ENCODE assay signal across 11 cellular contexts in the genomic region with DNA sequence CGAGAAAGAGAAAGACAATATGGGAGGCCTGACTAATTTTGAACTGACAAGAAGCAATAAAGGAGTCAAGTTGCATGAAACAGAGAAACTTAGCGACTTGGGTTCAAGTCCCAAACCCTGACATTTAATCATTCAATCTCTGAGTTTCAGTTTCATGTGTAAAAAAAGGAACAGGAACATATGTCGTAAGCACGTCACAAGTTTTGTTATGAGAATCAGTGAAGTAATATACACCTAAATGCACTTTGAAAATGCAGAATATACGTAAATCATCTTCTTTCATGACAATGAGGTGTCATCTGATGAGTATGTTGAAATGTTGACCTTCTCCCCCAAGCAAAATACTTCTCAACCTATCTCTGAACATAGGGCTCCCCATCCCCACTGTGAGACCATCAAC. TPM values are rescaled to one million over a fixed set of nuclear protein-coding genes. Genes with fewer than 3 reads are reported as not detected.
A peak's percentile ranks its signal among the peaks of the same experiment; 100 is the strongest.
DNase-seq lines count a peak whose midpoint lies in the region; ATAC-seq and TF ChIP-seq lines count a peak whose summit lies in the region.
"Had no signal": no experiment of that assay in that cellular context is flagged by ENCODE, and none has a peak within 500 bp of the region (broad histone marks: within the 10 kb centered on the region; RNA-seq: fewer than 3 reads in every experiment).

No MANE protein-coding gene starts in this region.

- H3K27ac Mint-ChIP-seq in memory B cell = peak overlapping the region; percentile 84

- H3K4me3 ChIP-seq in gastrocnemius medialis (no peak overlapping the region), prostate gland (no peak overlapping the region)

- peaks cover 14% of the 10 kb centered on the region for H3K36me3 Mint-ChIP-seq in memory B cell

- WGBS in prostate gland = 90% methylated on average over 5 of the region's 5 CpGs

- DNase-seq in NOMO-1 treated with DMSO at 0.1 percent for 48 hours (lab: John Stamatoyannopoulos, UW; ENCODE audit: unreplicated experiment) (peak; percentile 72), NOMO-1 treated with dmso at 0.1 percent for 144 hours (lab: John Stamatoyannopoulos, UW; ENCODE audit: unreplicated experiment) (no peak), memory B cell (ENCODE audit: low spot score in 2 of 2) (peak in 1 of 2 donors; percentile 15), UCSD-AML1 (lab: John Stamatoyannopoulos, UW; ENCODE audit: unreplicated experiment) (no peak), gastrocnemius medialis (no peak), prostate gland (ENCODE audit: low spot score) (no peak)
- DNase-seq: activated CD8-positive, alpha-beta memory T cell treated with anti-CD3 and anti-CD28 coated beads, Interleukin-2, amount 50 U/mL, for 48 hours; mesenchymal stem cell had no signal

- ATAC-seq in GM21717 (IDR thresholded peaks at IDR 0.05; ENCODE audit: unreplicated experiment) = peak; percentile 75
- ATAC-seq in HG03469 (IDR thresholded peaks at IDR 0.05; ENCODE audit: unreplicated experiment) = peak; percentile 96
- ATAC-seq in memory B cell (ENCODE audit: low read depth) = peak; percentile 94
- ATAC-seq in gastrocnemius medialis = no peak

- no peaks in the 10 kb centered on the region for H3K27me3 Mint-ChIP-seq in memory B cell

- H3K36me3 ChIP-seq in gastrocnemius medialis (peaks cover 0 to 23% of the 10 kb centered on the region in 2 donors), prostate gland (no peaks in the 10 kb centered on the region)

- H3K4me1 ChIP-seq in gastrocnemius medialis = peaks cover 0 to 5% of the 10 kb centered on the region in 2 donors
- no peaks in the 10 kb centered on the region for H3K4me1 ChIP-seq in prostate gland (replicated peaks)

- H3K27me3 ChIP-seq in gastrocnemius medialis (no peaks in the 10 kb centered on the region), prostate gland (replicated peaks; ENCODE audit: insufficient read depth) (no peaks in the 10 kb centered on the region)

- no peaks in the 10 kb centered on the region for H3K9me3 Mint-ChIP-seq in memory B cell

- H3K4me1 Mint-ChIP-seq in memory B cell = peaks cover 6% of the 10 kb centered on the region

- intact Hi-C loops in gastrocnemius medialis (cut with DNase I; ENCODE audit: low total_unique reads) (no loop called here), prostate gland (cut with DNase I) (no loop called here)

- TF ChIP-seq POLR2A in gastrocnemius medialis (IDR thresholded peaks at IDR 0.05) (no peak), prostate gland (IDR thresholded peaks at IDR 0.05) (no peak)

- H3K4me3 Mint-ChIP-seq in memory B cell = peak overlapping the region; percentile 2

- H3K27ac ChIP-seq in gastrocnemius medialis = no peak overlapping the region
- H3K27ac ChIP-seq in prostate gland = no peak overlapping the region
- H3K27ac ChIP-seq: 22Rv1 had no signal

- H3K9me3 ChIP-seq in gastrocnemius medialis = no peaks in the 10 kb centered on the region
- no peaks in the 10 kb centered on the region for H3K9me3 ChIP-seq in prostate gland

- no peak for TF ChIP-seq CTCF in gastrocnemius medialis (IDR thresholded peaks at IDR 0.05 in 4 of 5, conservative IDR thresholded peaks at IDR 0.05 in 1 of 5)
- TF ChIP-seq CTCF in prostate gland (IDR thresholded peaks at IDR 0.05) = no peak

- in situ Hi-C loops in gastrocnemius medialis (cut with MboI; ENCODE audit: low sequenced_read_pairs in 4 of 4) = no loop called here

RNA-seq across cellular contexts. Expression of gene ACOT9, which starts 10.4 kb away (rescaled TPM):
- total RNA-seq in gastrocnemius medialis (10 to 100 TPM; 12.3 to 21.9 (median 20.6) TPM), prostate gland (10 to 100 TPM; 19.6 to 31.5 TPM)

RNA-seq across cellular contexts. Expression of gene SAT1, which starts 50.3 kb away (rescaled TPM):
- 100 to 1,000 TPM in 1 of 4 donors, 10 to 100 TPM in 3; 46.1 to 122 (median 81.4) TPM for total RNA-seq in gastrocnemius medialis
- total RNA-seq in prostate gland = 100 to 1,000 TPM; 461 to 567 TPM

Comparison
In these comparisons a context has a peak if more than half of its experiments do, and no peak if none do; other contexts are left out.
1. ATAC-seq: peak in GM21717 (single experiment), HG03469 (single experiment) and memory B cell (single experiment); none in gastrocnemius medialis (0 of 2).